Comparison of ENCODE assay signal across 8 cellular contexts in genomic region chr16:82169861-82170845, GRCh38. TPM values are rescaled to one million over a fixed set of nuclear protein-coding genes. Genes with fewer than 3 reads are reported as not detected.
DNase-seq lines count a peak whose midpoint lies in the region; FAIRE-seq and TF ChIP-seq lines count a peak whose summit lies in the region.

Gene MPHOSPH6 (minus strand): TSS chr16:82170224. CDS start chr16:82170175, 49 bp downstream.

- peak within 1 kb of the TSS; percentile 96 for H2BK15ac ChIP-seq in neuronal stem cell (ENCODE audit: low read length)

- H3K9me3 ChIP-seq in Loucy (ENCODE audit: insufficient read depth, low read depth, low read length) (no peaks in the 10 kb centered on the region), SJSA1 (replicated peaks) (peaks cover 3% of the 10 kb centered on the region; the same call in 1 of the 2 replicates), neuronal stem cell (replicated peaks in 1 of 2; ENCODE audit: control insufficient read depth in 2 of 2, insufficient read depth in 1 of 2, low read depth in 1 of 2, low read length in 2 of 2) (peaks cover 12 to 29% of the 10 kb centered on the region in 2 donors), subcutaneous abdominal adipose tissue (ENCODE audit: control insufficient read depth in 5 of 5, low read length in 5 of 5) (no peaks in the 10 kb centered on the region)

- peaks cover 20% of the 10 kb centered on the region for H3K4me1 ChIP-seq in Loucy (ENCODE audit: insufficient read depth, low read length, poor library complexity, severe bottlenecking)
- peaks cover 11% of the 10 kb centered on the region for H3K4me1 ChIP-seq in SJSA1 (replicated peaks)
- H3K4me1 ChIP-seq in neuronal stem cell (ENCODE audit: control insufficient read depth in 2 of 2, insufficient read depth in 1 of 2, low read depth in 1 of 2, low read length in 2 of 2) = peaks cover 5 to 7% of the 10 kb centered on the region in 2 donors
- H3K4me1 ChIP-seq in subcutaneous abdominal adipose tissue (ENCODE audit: control insufficient read depth in 5 of 5, insufficient read depth in 5 of 5, low read length in 5 of 5) = peaks cover 2 to 20% (median 14%) of the 10 kb centered on the region in 5 donors

- peak within 1 kb of the TSS; percentile 94 for H3K4me2 ChIP-seq in Loucy (ENCODE audit: low read depth, low read length, poor library complexity, severe bottlenecking)
- H3K4me2 ChIP-seq in neuronal stem cell (ENCODE audit: insufficient read depth, low read length, poor library complexity, severe bottlenecking) = peak within 1 kb of the TSS; percentile 79

- H4K20me1 ChIP-seq in Loucy (ENCODE audit: insufficient read depth, low read length, poor library complexity, severe bottlenecking) = no peaks in the 10 kb centered on the region

- H2BK5ac ChIP-seq in neuronal stem cell (ENCODE audit: low read length) = no peak within 1 kb of the TSS

- H3K36me3 ChIP-seq in Loucy (ENCODE audit: insufficient read depth, low read length) = no peaks in the 10 kb centered on the region
- H3K36me3 ChIP-seq in SJSA1 = peaks cover 33% of the 10 kb centered on the region
- peaks cover 14 to 39% of the 10 kb centered on the region in 2 donors for H3K36me3 ChIP-seq in neuronal stem cell (replicated peaks in 1 of 2; ENCODE audit: control insufficient read depth in 2 of 2, insufficient read depth in 2 of 2, low read length in 2 of 2)
- H3K36me3 ChIP-seq in subcutaneous abdominal adipose tissue (ENCODE audit: control insufficient read depth in 5 of 5, insufficient read depth in 5 of 5, low read length in 5 of 5) = peaks cover 4 to 12% (median 6%) of the 10 kb centered on the region in 5 donors

- peak within 1 kb of the TSS; percentile 99 for H3K18ac ChIP-seq in neuronal stem cell (ENCODE audit: low read length)

- peak within 1 kb of the TSS; percentile 20 for H3K4ac ChIP-seq in neuronal stem cell (ENCODE audit: low read length)

- H3K79me1 ChIP-seq in neuronal stem cell (ENCODE audit: low read depth, low read length) = peaks cover 7% of the 10 kb centered on the region

- peak within 1 kb of the TSS; percentile 1 for H2AK5ac ChIP-seq in neuronal stem cell (ENCODE audit: low read depth, low read length)

- DNase-seq in ELR (ENCODE audit: low read depth) (peak; percentile 93), H54 (ENCODE audit: insufficient read length, low spot score) (peak; percentile 89), SJSA1 (ENCODE audit: low read depth in 1 of 2, low spot score in 2 of 2) (peak; percentile 88 to 93), foreskin melanocyte (peak; percentile 84), neuronal stem cell (ENCODE audit: low spot score) (peak; percentile 87)
- peak; percentile 76 to 91 (median 82) for DNase-seq in activated naive CD4-positive, alpha-beta T cell (lab: John Stamatoyannopoulos, UW)

- H2BK120ac ChIP-seq in neuronal stem cell (ENCODE audit: low read depth, low read length) = no peak within 1 kb of the TSS

- H2BK12ac ChIP-seq in neuronal stem cell (ENCODE audit: low read length) = no peak within 1 kb of the TSS

- no peaks in the 10 kb centered on the region for H3F3A ChIP-seq in Loucy (ENCODE audit: low read depth)

- FAIRE-seq in H54 (lab: Jason Lieb, UNC) = no peak

- H3K27ac ChIP-seq in SJSA1 = peak within 1 kb of the TSS; percentile 62
- H3K27ac ChIP-seq in neuronal stem cell (replicated peaks; ENCODE audit: low read length) = no peak within 1 kb of the TSS
- peak within 1 kb of the TSS; percentile 77 for H3K27ac ChIP-seq in subcutaneous abdominal adipose tissue (ENCODE audit: low read depth, low read length)

- TF ChIP-seq POLR2A in H54 (IDR thresholded peaks at IDR 0.05; ENCODE audit: low read depth, low read length) = peak; percentile 83

- peak within 1 kb of the TSS; percentile 93 for H3K4me3 ChIP-seq in Loucy (ENCODE audit: low read length, poor library complexity, severe bottlenecking)
- peak within 1 kb of the TSS; percentile 71 for H3K4me3 ChIP-seq in SJSA1
- H3K4me3 ChIP-seq in neuronal stem cell (ENCODE audit: low read length in 2 of 2) = peak within 1 kb of the TSS; percentile 78 to 95
- H3K4me3 ChIP-seq in subcutaneous abdominal adipose tissue (ENCODE audit: low read depth in 1 of 5, low read length in 5 of 5) = peak within 1 kb of the TSS; percentile 81 to 88 (median 86)

- no CpG with 5 or more reads among the region's 89 CpGs for WGBS in neuronal stem cell (ENCODE audit: extremely low coverage in 2 of 2, insufficient read length in 2 of 2, insufficient replicate concordance in 1 of 2), 2 donors

- no peak for TF ChIP-seq CTCF in Loucy (conservative IDR thresholded peaks at IDR 0.05; ENCODE audit: low read length)

- H3K79me2 ChIP-seq in Loucy (ENCODE audit: insufficient read depth, low read length) = peaks cover 25% of the 10 kb centered on the region

- peak within 1 kb of the TSS; percentile 82 for H3K23ac ChIP-seq in neuronal stem cell (ENCODE audit: low read depth, low read length, poor library complexity)

- peak within 1 kb of the TSS; percentile 94 for H3K14ac ChIP-seq in neuronal stem cell (ENCODE audit: low read length)

- H3K27me3 ChIP-seq in Loucy (ENCODE audit: insufficient read depth, low read length, poor library complexity, severe bottlenecking) (peaks cover 33% of the 10 kb centered on the region), SJSA1 (replicated peaks) (peaks cover 22% of the 10 kb centered on the region), neuronal stem cell (ENCODE audit: control insufficient read depth in 3 of 3, insufficient read depth in 3 of 3, low read depth in 1 of 3, low read length in 3 of 3) (peaks cover 0 to 24% (median 3%) of the 10 kb centered on the region in 3 experiments), subcutaneous abdominal adipose tissue (ENCODE audit: control insufficient read depth in 5 of 5, insufficient read depth in 4 of 5, low read length in 5 of 5) (peaks cover 0 to 2% (median 0%) of the 10 kb centered on the region in 5 donors)

- H4K91ac ChIP-seq in neuronal stem cell (ENCODE audit: low read depth, low read length, poor library complexity) = peak within 1 kb of the TSS; percentile 96

- peak within 1 kb of the TSS; percentile 54 for H4K8ac ChIP-seq in neuronal stem cell (ENCODE audit: low read depth, low read length)

- peak within 1 kb of the TSS; percentile 77 for H3K9ac ChIP-seq in Loucy (ENCODE audit: low read depth, low read length, poor library complexity, severe bottlenecking)
- peak within 1 kb of the TSS; percentile 82 for H3K9ac ChIP-seq in neuronal stem cell (ENCODE audit: low read depth, low read length, poor library complexity)
- peak within 1 kb of the TSS; percentile 79 to 91 (median 84) for H3K9ac ChIP-seq in subcutaneous abdominal adipose tissue (ENCODE audit: low read length in 5 of 5)

- no peaks in the 10 kb centered on the region for H3K9me2 ChIP-seq in Loucy (replicated peaks; ENCODE audit: low read depth, low read length)

- peak within 1 kb of the TSS; percentile 100 for H2AFZ ChIP-seq in Loucy (ENCODE audit: low read length)
- peak within 1 kb of the TSS; percentile 100 for H2AFZ ChIP-seq in neuronal stem cell (ENCODE audit: low read length)

RNA-seq across cellular contexts. Expression of gene MPHOSPH6, which starts in this region (rescaled TPM):
- total RNA-seq in SJSA1 (2014; rRNA removed; shearing (Covaris generic)) = 55.4 and 69.9 TPM in 2 replicates
- polyA plus RNA-seq in neuronal stem cell (2013, experiment 1 of 2) = 51.8 TPM
- polyA plus RNA-seq in neuronal stem cell (2013, experiment 2 of 2) = 53.0 TPM
